26 cellular contexts compared by ENCODE assay signal in the genomic region with DNA sequence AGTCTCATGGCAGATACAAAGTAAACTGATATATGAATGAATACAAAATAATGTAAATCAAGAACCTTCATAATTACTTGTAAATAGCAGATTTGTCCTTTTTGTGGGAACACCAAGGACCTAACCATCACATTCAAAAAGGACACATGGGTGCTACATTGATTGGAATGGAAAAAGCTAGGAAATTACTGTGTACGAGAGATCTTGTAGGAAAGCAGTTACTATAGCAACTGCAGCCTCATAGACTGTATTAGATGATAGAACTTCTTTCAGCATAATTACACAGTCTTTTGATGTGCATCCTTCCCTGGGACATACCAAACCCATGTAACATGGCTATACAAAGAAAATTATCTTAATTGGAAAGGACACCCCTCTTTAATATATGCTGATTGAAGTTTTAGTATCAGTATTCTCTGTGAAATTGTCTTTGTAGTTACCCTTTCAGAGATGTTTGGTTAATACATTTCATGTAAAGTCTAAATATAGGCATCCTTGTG.
"Had no signal": no experiment of that assay in that cellular context is flagged by ENCODE, and none has a peak within 500 bp of the region (broad histone marks: within the 10 kb centered on the region; RNA-seq: fewer than 3 reads in every experiment).

No MANE protein-coding gene starts in this region.

- H3K27ac ChIP-seq: esophagus squamous epithelium, heart right ventricle, left ventricle myocardium inferior, lower lobe of right lung, prostate gland, sigmoid colon, thoracic aorta, tibial nerve, upper lobe of right lung, uterus had no signal

- H3K9me3 ChIP-seq: esophagus squamous epithelium, heart right ventricle, lower lobe of right lung, prostate gland, sigmoid colon, thoracic aorta, tibial nerve, upper lobe of right lung, uterus had no signal

- ATAC-seq: effector memory CD8-positive, alpha-beta T cell; heart right ventricle; left colon; lower lobe of right lung; naive thymus-derived CD4-positive, alpha-beta T cell; right cardiac atrium; stimulated activated effector memory CD8-positive, alpha-beta T cell treated with anti-CD3 and anti-CD28 coated beads, Interleukin-12 subunit alpha, Interleukin-12 subunit beta, amount 100 ng/mL, for 72 hours; upper lobe of right lung had no signal

- DNase-seq: cortex of kidney; effector memory CD8-positive, alpha-beta T cell; erythroblast; esophagus squamous epithelium; foreskin melanocyte; glutamatergic neuron; heart right ventricle; islet precursor cell; kidney glomerular epithelial cell; left colon; left ventricle myocardium inferior; lower lobe of right lung; naive thymus-derived CD4-positive, alpha-beta T cell; nucleus accumbens; right cardiac atrium; sigmoid colon; stimulated activated CD4-positive, alpha-beta T cell treated with anti-CD3 and anti-CD28 coated beads, Interleukin-2, amount 100 ng/mL, for 24 hours; stimulated activated CD4-positive, alpha-beta T cell treated with anti-CD3 and anti-CD28 coated beads, Interleukin-4, amount 100 ng/mL, for 24 hours; stimulated activated naive CD4-positive, alpha-beta T cell treated with Interleukin-2 at 50 U/mL for 16 hours; substantia nigra; upper lobe of right lung; uterus had no signal

- H3K4me3 ChIP-seq: esophagus squamous epithelium, heart right ventricle, left ventricle myocardium inferior, lower lobe of right lung, prostate gland, sigmoid colon, thoracic aorta, tibial nerve, upper lobe of right lung, uterus had no signal

- H3K36me3 ChIP-seq: esophagus squamous epithelium, heart right ventricle, left ventricle myocardium inferior, lower lobe of right lung, prostate gland, sigmoid colon, thoracic aorta, tibial nerve, upper lobe of right lung, uterus had no signal

- H3K27me3 ChIP-seq: esophagus squamous epithelium, heart right ventricle, sigmoid colon, tibial nerve, upper lobe of right lung, uterus had no signal

- H3K4me1 ChIP-seq: esophagus squamous epithelium, heart right ventricle, left ventricle myocardium inferior, lower lobe of right lung, prostate gland, tibial nerve, upper lobe of right lung, uterus had no signal
